In genomic region chr19:56476671-56477428, GRCh38 we compare ENCODE assay signal across 8 cellular contexts. TPM values are rescaled to one million over a fixed set of nuclear protein-coding genes. Genes with fewer than 3 reads are reported as not detected.
A peak's percentile ranks its signal among the peaks of the same experiment; 100 is the strongest.
DNase-seq lines count a peak whose midpoint lies in the region; ATAC-seq, FAIRE-seq and TF ChIP-seq lines count a peak whose summit lies in the region.

ZNF667 (minus strand) TSS chr19:56477345; CDS start chr19:56462370, 14,975 bp downstream.

- H3K36me3 Mint-ChIP-seq in astrocyte (ENCODE audit: low read depth, unreplicated experiment) = no peaks in the 10 kb centered on the region

- H3K27ac ChIP-seq in BLaER1 (no peak within 1 kb of the TSS), astrocyte (ENCODE audit: low read depth, low read length) (peak within 1 kb of the TSS; percentile 87), smooth muscle cell (ENCODE audit: low read depth) (peak within 1 kb of the TSS; percentile 91)

- DNase-seq in NCI-H2227 treated with DMSO at 0.1 percent for 48 hours (lab: John Stamatoyannopoulos, UW) (peak; percentile 24), astrocyte (ENCODE audit: low read depth) (peak; percentile 62), smooth muscle cell (lab: John Stamatoyannopoulos, UW; ENCODE audit: unreplicated experiment) (no peak)
- no peak for DNase-seq in activated effector memory CD4-positive, alpha-beta T cell treated with Interleukin-2 at 50 U/mL for 16 hours

- no peaks in the 10 kb centered on the region for H3K27me3 Mint-ChIP-seq in astrocyte (ENCODE audit: low read depth, unreplicated experiment)

- H3K79me2 ChIP-seq in astrocyte (ENCODE audit: insufficient read depth, low read length) = peaks cover 57% of the 10 kb centered on the region
- peaks cover 28% of the 10 kb centered on the region for H3K79me2 ChIP-seq in smooth muscle cell (ENCODE audit: low read depth)

- H4K20me1 ChIP-seq in BLaER1 = no peaks in the 10 kb centered on the region
- peaks cover 4% of the 10 kb centered on the region for H4K20me1 ChIP-seq in astrocyte (ENCODE audit: insufficient read depth, low read length)
- no peaks in the 10 kb centered on the region for H4K20me1 ChIP-seq in smooth muscle cell (ENCODE audit: low read depth)

- H3K4me3 ChIP-seq in BLaER1 = 0 out of 2 replicates have a peak within 1 kb of the TSS, but pooled peaks have one; percentile 5
- peak within 1 kb of the TSS; percentile 92 for H3K4me3 ChIP-seq in astrocyte (ENCODE audit: insufficient read depth, low read depth, low read length)
- peak within 1 kb of the TSS; percentile 94 for H3K4me3 ChIP-seq in iPS-11a (ENCODE audit: low read depth, low read length)
- peak within 1 kb of the TSS; percentile 65 for H3K4me3 ChIP-seq in smooth muscle cell

- no peaks in the 10 kb centered on the region for H3K36me3 ChIP-seq in BLaER1
- H3K36me3 ChIP-seq in astrocyte (ENCODE audit: insufficient read depth, low read length) = no peaks in the 10 kb centered on the region
- no peaks in the 10 kb centered on the region for H3K36me3 ChIP-seq in smooth muscle cell (ENCODE audit: low read depth)

- H3K27ac Mint-ChIP-seq in astrocyte (ENCODE audit: unreplicated experiment) = no peak within 1 kb of the TSS

- H3K4me1 ChIP-seq in BLaER1 = no peaks in the 10 kb centered on the region
- H3K4me1 ChIP-seq in astrocyte (ENCODE audit: insufficient read depth, low read length) = no peaks in the 10 kb centered on the region
- no peaks in the 10 kb centered on the region for H3K4me1 ChIP-seq in smooth muscle cell (ENCODE audit: low read depth)

- H3K27me3 ChIP-seq in BLaER1 (no peaks in the 10 kb centered on the region), astrocyte (ENCODE audit: insufficient read depth, low read length) (no peaks in the 10 kb centered on the region), smooth muscle cell (ENCODE audit: low read depth) (no peaks in the 10 kb centered on the region)

- H3K9me3 ChIP-seq in BLaER1 (peaks cover 68% of the 10 kb centered on the region), astrocyte (ENCODE audit: insufficient read depth, low read depth, low read length) (peaks cover 12% of the 10 kb centered on the region), smooth muscle cell (replicated peaks; ENCODE audit: low read depth) (no peaks in the 10 kb centered on the region)

- WGBS in smooth muscle cell (ENCODE audit: low lambda C conversion rate) = 44% methylated on average over 62 of the region's 69 CpGs

- H3K4me3 Mint-ChIP-seq in astrocyte (ENCODE audit: unreplicated experiment) = peak within 1 kb of the TSS; percentile 83

- H3K9me3 Mint-ChIP-seq in astrocyte (ENCODE audit: unreplicated experiment) = peaks cover 23% of the 10 kb centered on the region

- no peaks in the 10 kb centered on the region for H3K4me1 Mint-ChIP-seq in astrocyte (ENCODE audit: low read depth, unreplicated experiment)

- H3K4me2 ChIP-seq in BLaER1 (no peak within 1 kb of the TSS), astrocyte (ENCODE audit: low read length) (peak within 1 kb of the TSS; percentile 93), smooth muscle cell (peak within 1 kb of the TSS; percentile 84)

- H2AFZ ChIP-seq in astrocyte (ENCODE audit: low read depth, low read length) = peak within 1 kb of the TSS; percentile 98
- peak within 1 kb of the TSS; percentile 82 for H2AFZ ChIP-seq in smooth muscle cell (ENCODE audit: low read depth)

- TF ChIP-seq CTCF in astrocyte (IDR thresholded peaks at IDR 0.05; ENCODE audit: insufficient read depth, low read depth, low read length) (no peak), smooth muscle cell (IDR thresholded peaks at IDR 0.05; ENCODE audit: borderline replicate concordance, insufficient read depth, poor library complexity, severe bottlenecking) (no peak)

- ATAC-seq in HG03460 (IDR thresholded peaks at IDR 0.05; ENCODE audit: unreplicated experiment) = no peak
- ATAC-seq in GM18907 (IDR thresholded peaks at IDR 0.05; ENCODE audit: unreplicated experiment) = no peak

- no peak within 1 kb of the TSS for H3K9ac ChIP-seq in BLaER1
- H3K9ac ChIP-seq in astrocyte (ENCODE audit: low read length) = peak within 1 kb of the TSS; percentile 87
- H3K9ac ChIP-seq in smooth muscle cell (ENCODE audit: low read depth) = peak within 1 kb of the TSS; percentile 98

- peak; percentile 5 for FAIRE-seq in astrocyte (lab: Jason Lieb, UNC)

- H3F3A ChIP-seq in smooth muscle cell (ENCODE audit: low read depth) = no peaks in the 10 kb centered on the region

RNA-seq across cellular contexts. Expression of gene ZNF667, which starts in this region (rescaled TPM):
- 0.50 and 0.64 TPM in 2 replicates for total RNA-seq in astrocyte
- 4.4 and 4.6 TPM in 2 replicates for total RNA-seq in smooth muscle cell
- polyA plus RNA-seq in smooth muscle cell = 2.3 and 2.7 TPM in 2 replicates

Comparison
In these comparisons a context has a peak if more than half of its experiments do, and no peak if none do; other contexts are left out.
1. Peak in DNase-seq, H3K4me3 ChIP-seq, H3K27ac ChIP-seq, H3K9ac ChIP-seq and H3K4me2 ChIP-seq in astrocyte; RNA of the gene not detected or under 1 TPM.
2. H3K4me3 ChIP-seq: peak in every context shown above with its lines; median percentile 94 in iPS-11a; 92 in astrocyte; 65 in smooth muscle cell; 5 in BLaER1.